8 cellular contexts compared by ENCODE assay signal in the genomic region with DNA sequence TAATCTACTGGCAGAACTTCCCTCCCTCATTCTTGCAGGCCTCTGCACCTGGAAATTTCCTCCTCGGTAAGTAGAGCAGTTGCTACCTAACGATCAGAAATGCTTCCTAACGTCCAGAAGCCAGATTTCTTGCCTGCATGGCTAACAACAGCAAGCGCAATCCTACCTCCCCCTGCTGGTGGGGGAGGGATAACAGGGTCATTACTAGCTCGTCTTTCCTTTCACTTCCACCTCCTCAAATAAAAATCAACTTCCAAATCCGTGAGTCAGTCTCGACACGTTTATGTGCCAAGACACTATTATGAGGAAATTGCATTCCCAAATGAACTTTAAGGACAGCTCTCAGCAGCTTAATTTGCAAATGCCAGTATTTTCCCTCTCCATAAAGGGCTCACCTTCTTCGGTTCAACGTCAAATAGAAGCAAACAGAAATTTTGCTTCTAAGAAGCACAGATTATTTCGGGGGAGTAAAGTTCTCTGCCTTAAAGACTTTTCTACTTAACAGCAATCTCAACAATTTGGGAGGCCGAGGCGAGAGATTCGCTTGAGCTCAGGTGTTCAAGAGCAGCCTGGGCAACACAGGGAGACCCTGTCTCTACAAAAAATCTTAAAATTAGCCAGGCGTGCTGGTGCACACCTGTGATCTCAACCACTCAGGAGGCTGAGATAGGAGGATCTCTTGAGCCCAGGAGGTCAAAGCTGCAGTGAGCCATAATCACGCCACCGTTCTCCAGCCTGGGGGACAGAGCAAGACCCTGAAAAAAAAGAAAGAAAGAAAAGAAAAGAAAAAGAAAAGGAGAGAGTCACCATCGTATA.
A peak's percentile ranks its signal among the peaks of the same experiment; 100 is the strongest.
DNase-seq lines count a peak whose midpoint lies in the region; ATAC-seq, FAIRE-seq and TF ChIP-seq lines count a peak whose summit lies in the region.

No MANE protein-coding gene starts in this region.

- peak overlapping the region; percentile 58 for H3K4me2 ChIP-seq in hepatocyte

- H3K4me1 ChIP-seq in cardiac muscle cell (ENCODE audit: low read depth): no peaks in the 10 kb centered on the region
- no peaks in the 10 kb centered on the region for H3K4me1 ChIP-seq in right atrium auricular region
- H3K4me1 ChIP-seq in hepatocyte (ENCODE audit: insufficient read depth): no peaks in the 10 kb centered on the region

- peaks cover 2% of the 10 kb centered on the region for H3K27me3 Mint-ChIP-seq in activated T-cell treated with anti-CD3 and anti-CD28 coated beads, Interleukin-2, amount 50 U/mL, for 4 hours (ENCODE audit: low read depth)

- no peaks in the 10 kb centered on the region for H3K9me3 ChIP-seq in cardiac muscle cell (ENCODE audit: low read depth)
- no peaks in the 10 kb centered on the region for H3K9me3 ChIP-seq in right atrium auricular region
- no peaks in the 10 kb centered on the region for H3K9me3 ChIP-seq in hepatocyte (ENCODE audit: low read depth)

- H3K4me1 Mint-ChIP-seq in activated T-cell treated with anti-CD3 and anti-CD28 coated beads, Interleukin-2, amount 50 U/mL, for 4 hours (ENCODE audit: low read depth): peaks cover 5% of the 10 kb centered on the region

- no peaks in the 10 kb centered on the region for H4K20me1 ChIP-seq in hepatocyte (ENCODE audit: insufficient read depth, poor library complexity, severe bottlenecking)

- DNase-seq in cardiac muscle cell (ENCODE audit: low read depth in 1 of 2, low spot score in 1 of 2) (peak; percentile 45 to 53), right atrium auricular region (ENCODE audit: low spot score) (no peak), H54 (ENCODE audit: insufficient read length, low spot score) (peak; percentile 7), NCI-H2029 treated with DMSO at 0.1 percent for 48 hours (lab: John Stamatoyannopoulos, UW) (peak; percentile 9), hepatocyte (ENCODE audit: low spot score) (peak; percentile 60), NCI-H187 treated with DMSO at 0.1 percent for 48 hours (lab: John Stamatoyannopoulos, UW) (no peak)
- no peak for DNase-seq in activated T-cell treated with anti-CD3 and anti-CD28 coated beads, Interleukin-2, amount 50 U/mL, for 4 hours
- peak; percentile 21 to 22 for DNase-seq in stimulated activated CD4-positive, alpha-beta T cell treated with anti-CD3 and anti-CD28 coated beads, Interleukin-4, amount 100 ng/mL, for 48 hours (ENCODE audit: low read depth in 2 of 2)

- H3K9me3 Mint-ChIP-seq in activated T-cell treated with anti-CD3 and anti-CD28 coated beads, Interleukin-2, amount 50 U/mL, for 4 hours: no peaks in the 10 kb centered on the region

- no peaks in the 10 kb centered on the region for H3K36me3 ChIP-seq in cardiac muscle cell
- no peaks in the 10 kb centered on the region for H3K36me3 ChIP-seq in right atrium auricular region
- H3K36me3 ChIP-seq in hepatocyte (replicated peaks; ENCODE audit: insufficient read depth, low read depth): no peaks in the 10 kb centered on the region

- H3K79me2 ChIP-seq in hepatocyte: no peaks in the 10 kb centered on the region

- no peak overlapping the region for H3K4me3 ChIP-seq in cardiac muscle cell
- no peak overlapping the region for H3K4me3 ChIP-seq in right atrium auricular region
- no peak overlapping the region for H3K4me3 ChIP-seq in hepatocyte

- no peak for FAIRE-seq in H54 (lab: Jason Lieb, UNC)

- no peak overlapping the region for H2AFZ ChIP-seq in hepatocyte

- no peaks in the 10 kb centered on the region for H3K36me3 Mint-ChIP-seq in activated T-cell treated with anti-CD3 and anti-CD28 coated beads, Interleukin-2, amount 50 U/mL, for 4 hours (ENCODE audit: insufficient read depth)

- no peaks in the 10 kb centered on the region for H3K27me3 ChIP-seq in cardiac muscle cell
- H3K27me3 ChIP-seq in right atrium auricular region: no peaks in the 10 kb centered on the region
- H3K27me3 ChIP-seq in hepatocyte: no peaks in the 10 kb centered on the region

- H3K4me3 Mint-ChIP-seq in activated T-cell treated with anti-CD3 and anti-CD28 coated beads, Interleukin-2, amount 50 U/mL, for 4 hours: peak overlapping the region; percentile 35

- 63% methylated on average over 18 of the region's 18 CpGs for WGBS in hepatocyte (ENCODE audit: low lambda C conversion rate, missing lambda C conversion rate)

- H3K9me2 ChIP-seq in hepatocyte (replicated peaks; ENCODE audit: insufficient read depth): no peaks in the 10 kb centered on the region

- H3K27ac ChIP-seq in cardiac muscle cell (no peak overlapping the region), right atrium auricular region (no peak overlapping the region), hepatocyte (no peak overlapping the region)

- peak; percentile 56 for TF ChIP-seq CTCF in cardiac muscle cell (IDR thresholded peaks at IDR 0.05; ENCODE audit: low read depth, low read length)
- peak in 1 of 2 donors; percentile 46 for TF ChIP-seq CTCF in right atrium auricular region (IDR thresholded peaks at IDR 0.05)
- TF ChIP-seq CTCF in hepatocyte (IDR thresholded peaks at IDR 0.05; ENCODE audit: poor library complexity): peak; percentile 48

- TF ChIP-seq POLR2A in H54 (IDR thresholded peaks at IDR 0.05; ENCODE audit: low read depth, low read length): no peak

- ATAC-seq in activated T-cell treated with anti-CD3 and anti-CD28 coated beads, Interleukin-2, amount 50 U/mL, for 4 hours: no peak

Comparison
In these comparisons a context has a peak if more than half of its experiments do, and no peak if none do; other contexts are left out.
1. DNase-seq: peak in cardiac muscle cell (2 of 2), H54 (single experiment), NCI-H2029 treated with DMSO at 0.1 percent for 48 hours (single experiment), hepatocyte (single experiment) and stimulated activated CD4-positive, alpha-beta T cell treated with anti-CD3 and anti-CD28 coated beads, Interleukin-4, amount 100 ng/mL, for 48 hours (2 of 2); none in right atrium auricular region (single experiment), activated T-cell treated with anti-CD3 and anti-CD28 coated beads, Interleukin-2, amount 50 U/mL, for 4 hours (single experiment) and NCI-H187 treated with DMSO at 0.1 percent for 48 hours (single experiment).